ENCODE assay signal across 20 cellular contexts in the genomic region with DNA sequence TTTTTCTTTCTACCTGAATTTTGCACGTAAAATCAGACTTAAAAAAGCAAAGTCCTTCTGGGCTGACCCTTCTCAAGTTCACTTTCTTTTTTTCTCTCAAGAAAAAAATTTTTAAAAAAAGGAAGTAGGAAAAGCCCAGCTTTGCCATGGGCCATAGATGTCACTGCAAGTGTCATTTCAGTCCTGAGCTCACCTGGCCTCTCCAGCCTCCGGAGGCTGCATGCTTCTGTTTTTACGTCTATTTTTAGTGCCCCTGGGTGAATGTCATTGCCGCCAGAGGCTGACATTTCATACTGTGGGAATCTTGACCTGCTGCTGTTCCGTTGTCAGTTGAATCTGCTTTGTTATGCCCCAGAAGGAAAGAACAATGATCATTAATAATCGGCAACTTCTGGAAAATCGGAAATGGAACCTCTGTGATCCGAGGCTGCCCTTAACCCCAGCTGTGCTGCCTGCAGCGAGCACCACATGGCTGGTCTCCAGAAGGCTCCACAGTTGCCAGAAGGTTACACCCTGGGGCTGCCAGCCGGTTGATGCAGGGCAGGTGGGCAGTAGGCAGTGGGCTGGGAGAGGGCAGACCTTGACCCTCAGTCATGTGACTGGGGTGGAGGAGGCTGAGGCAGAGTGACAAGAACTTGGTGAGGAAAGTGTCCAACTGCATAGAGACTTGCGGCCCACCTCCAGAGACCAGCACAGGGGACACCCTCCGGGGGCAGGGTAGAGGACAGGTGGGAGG. TPM values are rescaled to one million over a fixed set of nuclear protein-coding genes. Genes with fewer than 3 reads are reported as not detected.
A peak's percentile ranks its signal among the peaks of the same experiment; 100 is the strongest.
DNase-seq lines count a peak whose midpoint lies in the region; ATAC-seq and TF ChIP-seq lines count a peak whose summit lies in the region.
"Had no signal": no experiment of that assay in that cellular context is flagged by ENCODE, and none has a peak within 500 bp of the region (broad histone marks: within the 10 kb centered on the region; RNA-seq: fewer than 3 reads in every experiment).

No MANE protein-coding gene starts in this region.

- no peak for TF ChIP-seq EP300 in transverse colon (IDR thresholded peaks at IDR 0.05; ENCODE audit: low read depth)

- in situ Hi-C loops in transverse colon (cut with MboI; ENCODE audit: low pct_ligation_motif_present in 1 of 4, low pct_unique_long_range_greater_than_20kb in 1 of 4, low sequenced_read_pairs in 3 of 4), result no loop called here
- in situ Hi-C loops in HAP-1 (cut with MboI; ENCODE audit: low sequenced_read_pairs), result no loop called here

- intact Hi-C loops in Right ventricle myocardium superior (cut with DNase I) (no loop called here), left cardiac atrium (cut with DNase I) (no loop called here), left ventricle myocardium inferior (cut with micrococcal nuclease) (no loop called here), transverse colon (cut with DNase I; ENCODE audit: low total_unique reads) (no loop called here)

- no peak for DNase-seq in Right ventricle myocardium superior
- DNase-seq in left cardiac atrium, result no peak
- peak; percentile 74 for DNase-seq in HuH-7.5 (ENCODE audit: low spot score)
- DNase-seq in left ventricle myocardium inferior, result no peak
- no peak for DNase-seq in transverse colon
- DNase-seq in pons (ENCODE audit: low spot score), result no peak
- DNase-seq in T-helper 17 cell, result no peak
- no peak for DNase-seq in HAP-1 (ENCODE audit: low spot score in 2 of 2)
- DNase-seq: ACHN; activated CD8-positive, alpha-beta T cell treated with anti-CD3 and anti-CD28 coated beads, Interleukin-2, amount 10 ng/mL, durations not matched to agents 7 days and 5 days; activated effector memory CD4-positive, alpha-beta T cell treated with Interleukin-2 at 50 U/mL for 16 hours; GF-D8; hippocampal formation; KBM-7; NCI-H1417; NCI-H345; sigmoid colon; stimulated activated naive CD4-positive, alpha-beta T cell treated with Interleukin-2 at 50 U/mL for 16 hours had no signal

- peak overlapping the region; percentile 12 for H3K4me3 ChIP-seq in left ventricle myocardium inferior
- no peak overlapping the region for H3K4me3 ChIP-seq in transverse colon
- H3K4me3 ChIP-seq in HAP-1, result no peak overlapping the region
- H3K4me3 ChIP-seq: esophagus muscularis mucosa, sigmoid colon had no signal

- no peak for TF ChIP-seq CTCF in left ventricle myocardium inferior (IDR thresholded peaks at IDR 0.05; ENCODE audit: borderline replicate concordance)
- TF ChIP-seq CTCF in transverse colon (IDR thresholded peaks at IDR 0.05), result no peak

- WGBS in transverse colon (ENCODE audit: low coverage in 1 of 2), 2 donors, result 34 to 61% methylated on average over 5 to 12 of the region's 12 CpGs

- ATAC-seq in Right ventricle myocardium superior (ENCODE audit: poor library complexity) (peak; percentile 70), left cardiac atrium (no peak), T-helper 17 cell (no peak)
- ATAC-seq: activated CD8-positive, alpha-beta T cell treated with anti-CD3 and anti-CD28 coated beads, Interleukin-2, amount 10 ng/mL, durations not matched to agents 7 days and 5 days; SK-N-SH treated with all-trans-retinoic acid at 6 μM for 48 hours had no signal

- no peaks in the 10 kb centered on the region for H3K4me1 Mint-ChIP-seq in T-helper 17 cell

- H3K4me3 Mint-ChIP-seq in T-helper 17 cell, result no peak overlapping the region
- H3K4me3 Mint-ChIP-seq: activated CD8-positive, alpha-beta T cell treated with anti-CD3 and anti-CD28 coated beads, Interleukin-2, amount 10 ng/mL, durations not matched to agents 7 days and 5 days had no signal

- H3K27ac ChIP-seq in left ventricle myocardium inferior (replicated peaks) (peak overlapping the region; percentile 33), transverse colon (peak overlapping the region; percentile 56 to 75 (median 71))
- H3K27ac ChIP-seq: esophagus muscularis mucosa, sigmoid colon had no signal

- no peaks in the 10 kb centered on the region for H3K27me3 Mint-ChIP-seq in T-helper 17 cell

- peaks cover 6% of the 10 kb centered on the region for H3K9me3 ChIP-seq in left ventricle myocardium inferior (replicated peaks)
- no peaks in the 10 kb centered on the region for H3K9me3 ChIP-seq in transverse colon
- H3K9me3 ChIP-seq in T-helper 17 cell (ENCODE audit: control insufficient read depth, low read length, poor library complexity, severe bottlenecking), result no peaks in the 10 kb centered on the region
- no peaks in the 10 kb centered on the region for H3K9me3 ChIP-seq in HAP-1
- H3K9me3 ChIP-seq: sigmoid colon had no signal

- peaks cover 18% of the 10 kb centered on the region for H3K4me1 ChIP-seq in left ventricle myocardium inferior
- peaks cover 10 to 32% (median 16%) of the 10 kb centered on the region in 4 donors for H3K4me1 ChIP-seq in transverse colon
- no peaks in the 10 kb centered on the region for H3K4me1 ChIP-seq in HAP-1
- H3K4me1 ChIP-seq: sigmoid colon had no signal

- H3K27me3 ChIP-seq in left ventricle myocardium inferior (ENCODE audit: low read depth) (no peaks in the 10 kb centered on the region), transverse colon (no peaks in the 10 kb centered on the region), HAP-1 (ENCODE audit: low read depth) (peaks cover 2% of the 10 kb centered on the region; the same call in 1 of the 2 replicates)
- H3K27me3 ChIP-seq: sigmoid colon had no signal

- H3K36me3 Mint-ChIP-seq in T-helper 17 cell (ENCODE audit: low read depth), result no peaks in the 10 kb centered on the region

- no peaks in the 10 kb centered on the region for H3K36me3 ChIP-seq in left ventricle myocardium inferior
- no peaks in the 10 kb centered on the region for H3K36me3 ChIP-seq in transverse colon
- no peaks in the 10 kb centered on the region for H3K36me3 ChIP-seq in HAP-1 (replicated peaks)
- H3K36me3 ChIP-seq: esophagus muscularis mucosa, sigmoid colon had no signal

- no peak overlapping the region for H3K27ac Mint-ChIP-seq in T-helper 17 cell
- H3K27ac Mint-ChIP-seq: activated CD8-positive, alpha-beta T cell treated with anti-CD3 and anti-CD28 coated beads, Interleukin-2, amount 10 ng/mL, durations not matched to agents 7 days and 5 days had no signal

- TF ChIP-seq POLR2A in transverse colon (IDR thresholded peaks at IDR 0.05), result no peak

RNA-seq across cellular contexts. Expression of gene MYEOV, which starts 16.7 kb away (rescaled TPM):
- total RNA-seq in Right ventricle myocardium superior, result not detected
- total RNA-seq in left cardiac atrium, result 1 to 10 TPM in 1 of 2 donors, under 1 TPM in 1; 0.16 to 2.9 TPM
- not detected for total RNA-seq in left ventricle myocardium inferior
- 1 to 10 TPM in 1 of 4 donors, under 1 TPM in 1, not detected in 2; 0.55 to 1.1 TPM for total RNA-seq in transverse colon
- 1 to 10 TPM in 1 of 2 donors, under 1 TPM in 1; 0.60 to 8.9 TPM for total RNA-seq in T-helper 17 cell
- total RNA-seq: activated CD8-positive, alpha-beta T cell treated with anti-CD3 and anti-CD28 coated beads, Interleukin-2, amount 10 ng/mL, durations not matched to agents 7 days and 5 days; esophagus muscularis mucosa; sigmoid colon had no signal
